In the genomic region with DNA sequence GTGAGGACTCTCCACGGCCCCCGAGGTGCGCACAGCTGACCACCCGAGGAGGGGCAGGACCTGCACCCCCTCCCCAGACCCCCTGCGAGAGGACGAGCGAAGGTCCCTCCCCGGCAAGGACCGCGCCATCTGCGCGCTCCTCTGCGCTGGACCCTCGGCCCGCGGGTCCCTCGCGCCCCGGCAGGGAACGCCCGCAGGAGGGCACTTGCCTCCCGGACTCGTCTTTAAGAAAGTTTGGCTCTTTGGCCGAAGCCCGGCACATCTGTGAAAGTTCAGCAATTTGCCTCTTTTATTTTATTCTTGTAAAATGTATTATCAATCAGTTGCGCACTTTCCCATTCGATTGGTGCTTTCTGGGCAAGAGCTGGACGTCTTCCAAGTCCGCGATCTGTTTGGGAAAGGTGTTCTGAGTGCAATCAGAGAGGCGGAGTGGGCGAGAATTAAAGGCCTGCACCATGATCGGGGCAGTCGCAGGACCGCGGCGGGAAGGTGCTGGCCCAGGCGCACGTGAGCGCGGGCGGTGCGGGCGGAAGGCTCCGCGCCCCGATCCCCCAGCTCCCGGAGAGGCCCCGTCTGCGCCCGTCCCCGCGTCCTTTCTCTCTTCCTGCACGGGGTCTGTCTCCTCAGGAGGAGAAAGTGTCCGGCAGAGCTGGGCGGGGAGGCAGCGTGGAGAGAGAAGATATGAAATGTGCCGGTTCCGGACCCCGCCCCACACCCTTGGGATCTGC, we compare ENCODE assay signal across 1 cellular context.
TF ChIP-seq lines count a peak whose summit lies in the region.

No MANE protein-coding gene starts in this region.

TF ChIP-seq in HepG2, 621 proteins besides CTCF, POLR2A, EP300 and RAD21 (continued from another document and continues in another):
- TF ChIP-seq, protein P1, sequence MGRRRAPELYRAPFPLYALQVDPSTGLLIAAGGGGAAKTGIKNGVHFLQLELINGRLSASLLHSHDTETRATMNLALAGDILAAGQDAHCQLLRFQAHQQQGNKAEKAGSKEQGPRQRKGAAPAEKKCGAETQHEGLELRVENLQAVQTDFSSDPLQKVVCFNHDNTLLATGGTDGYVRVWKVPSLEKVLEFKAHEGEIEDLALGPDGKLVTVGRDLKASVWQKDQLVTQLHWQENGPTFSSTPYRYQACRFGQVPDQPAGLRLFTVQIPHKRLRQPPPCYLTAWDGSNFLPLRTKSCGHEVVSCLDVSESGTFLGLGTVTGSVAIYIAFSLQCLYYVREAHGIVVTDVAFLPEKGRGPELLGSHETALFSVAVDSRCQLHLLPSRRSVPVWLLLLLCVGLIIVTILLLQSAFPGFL (CRISPR knock-in tag; IDR thresholded peaks at IDR 0.05) = no peak
- TF ChIP-seq ZNF234 (CRISPR knock-in tag; conservative IDR thresholded peaks at IDR 0.05) (0 out of 2 replicates have a peak, but pooled peaks have one; percentile 28), ZBTB37 (CRISPR knock-in tag; IDR thresholded peaks at IDR 0.05) (no peak), PATZ1 (CRISPR knock-in tag; IDR thresholded peaks at IDR 0.05) (no peak; the same call in 1 of the 2 replicates), HOXA7 (CRISPR knock-in tag; IDR thresholded peaks at IDR 0.05) (no peak), BORCS8-MEF2B (CRISPR knock-in tag; IDR thresholded peaks at IDR 0.05) (peak; percentile 22; the same call in 1 of the 2 replicates), MXD4 (CRISPR knock-in tag; IDR thresholded peaks at IDR 0.05) (peak; percentile 71; the same call in 1 of the 2 replicates), GMEB2 (CRISPR knock-in tag; IDR thresholded peaks at IDR 0.05; ENCODE audit: low read depth) (no peak), NR1H2 (CRISPR knock-in tag; IDR thresholded peaks at IDR 0.05; ENCODE audit: borderline replicate concordance, low read depth) (no peak), ATF7-NPFF (CRISPR knock-in tag; IDR thresholded peaks at IDR 0.05; ENCODE audit: low read depth) (no peak), NFATC3 (CRISPR knock-in tag; IDR thresholded peaks at IDR 0.05) (no peak), RNF2 (conservative IDR thresholded peaks at IDR 0.05; ENCODE audit: low read depth) (peak; percentile 55; the same call in 1 of the 2 replicates), REST (IDR thresholded peaks at IDR 0.05; ENCODE audit: borderline replicate concordance in 1 of 2, low read depth in 1 of 2, low read length in 2 of 2) (no peak), NONO (IDR thresholded peaks at IDR 0.05) (no peak), NONO (CRISPR knock-in tag; conservative IDR thresholded peaks at IDR 0.05) (no peak), MEIS2 (CRISPR knock-in tag; IDR thresholded peaks at IDR 0.05) (no peak), NR2F1 (CRISPR knock-in tag; IDR thresholded peaks at IDR 0.05) (no peak), ZNF564 (CRISPR knock-in tag; IDR thresholded peaks at IDR 0.05) (no peak), ZNF33A (CRISPR knock-in tag; IDR thresholded peaks at IDR 0.05; ENCODE audit: borderline replicate concordance) (no peak), ZNF543 (CRISPR knock-in tag; IDR thresholded peaks at IDR 0.05) (no peak), NFIB (CRISPR knock-in tag; IDR thresholded peaks at IDR 0.05; ENCODE audit: borderline replicate concordance) (no peak), RCOR2 (CRISPR knock-in tag; IDR thresholded peaks at IDR 0.05) (no peak), DNMT3B (CRISPR knock-in tag; conservative IDR thresholded peaks at IDR 0.05) (no peak), CSRNP1 (CRISPR knock-in tag; IDR thresholded peaks at IDR 0.05) (peak; percentile 51; the same call in 1 of the 2 replicates), ZNF414 (CRISPR knock-in tag; IDR thresholded peaks at IDR 0.05) (0 out of 2 replicates have a peak, but pooled peaks have one; percentile 67), NCOA1 (CRISPR knock-in tag; IDR thresholded peaks at IDR 0.05) (no peak), ZMYM3 (CRISPR knock-in tag; IDR thresholded peaks at IDR 0.05) (no peak), ZNF788 (CRISPR knock-in tag; IDR thresholded peaks at IDR 0.05; ENCODE audit: borderline replicate concordance) (peak; percentile 33; the same call in 1 of the 2 replicates), TOPORS (CRISPR knock-in tag; IDR thresholded peaks at IDR 0.05) (peak; percentile 45; the same call in 1 of the 2 replicates), RBFOX2 (IDR thresholded peaks at IDR 0.05; ENCODE audit: low read depth, low read length) (0 out of 2 replicates have a peak, but pooled peaks have one; percentile 31), ZBTB43 (CRISPR knock-in tag; conservative IDR thresholded peaks at IDR 0.05) (no peak), ZFP41 (CRISPR knock-in tag; IDR thresholded peaks at IDR 0.05; ENCODE audit: borderline replicate concordance) (no peak), KLF16 (CRISPR knock-in tag; IDR thresholded peaks at IDR 0.05) (peak in 1 of 2 experiments; percentile 55; a peak in 1 of 4 replicates), ZNF460 (CRISPR knock-in tag; IDR thresholded peaks at IDR 0.05; ENCODE audit: borderline replicate concordance) (no peak), NAIF1 (CRISPR knock-in tag; IDR thresholded peaks at IDR 0.05; ENCODE audit: borderline replicate concordance) (no peak), MAFK (conservative IDR thresholded peaks at IDR 0.05 in 1 of 2, IDR thresholded peaks at IDR 0.05 in 1 of 2; ENCODE audit: low read length in 2 of 2) (no peak), ZNF337 (CRISPR knock-in tag; IDR thresholded peaks at IDR 0.05; ENCODE audit: borderline replicate concordance, low read depth) (no peak)
- TF ChIP-seq, protein P2, sequence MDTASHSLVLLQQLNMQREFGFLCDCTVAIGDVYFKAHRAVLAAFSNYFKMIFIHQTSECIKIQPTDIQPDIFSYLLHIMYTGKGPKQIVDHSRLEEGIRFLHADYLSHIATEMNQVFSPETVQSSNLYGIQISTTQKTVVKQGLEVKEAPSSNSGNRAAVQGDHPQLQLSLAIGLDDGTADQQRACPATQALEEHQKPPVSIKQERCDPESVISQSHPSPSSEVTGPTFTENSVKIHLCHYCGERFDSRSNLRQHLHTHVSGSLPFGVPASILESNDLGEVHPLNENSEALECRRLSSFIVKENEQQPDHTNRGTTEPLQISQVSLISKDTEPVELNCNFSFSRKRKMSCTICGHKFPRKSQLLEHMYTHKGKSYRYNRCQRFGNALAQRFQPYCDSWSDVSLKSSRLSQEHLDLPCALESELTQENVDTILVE (CRISPR knock-in tag; IDR thresholded peaks at IDR 0.05) = 0 out of 2 replicates have a peak, but pooled peaks have one; percentile 16
- TF ChIP-seq, protein P3, sequence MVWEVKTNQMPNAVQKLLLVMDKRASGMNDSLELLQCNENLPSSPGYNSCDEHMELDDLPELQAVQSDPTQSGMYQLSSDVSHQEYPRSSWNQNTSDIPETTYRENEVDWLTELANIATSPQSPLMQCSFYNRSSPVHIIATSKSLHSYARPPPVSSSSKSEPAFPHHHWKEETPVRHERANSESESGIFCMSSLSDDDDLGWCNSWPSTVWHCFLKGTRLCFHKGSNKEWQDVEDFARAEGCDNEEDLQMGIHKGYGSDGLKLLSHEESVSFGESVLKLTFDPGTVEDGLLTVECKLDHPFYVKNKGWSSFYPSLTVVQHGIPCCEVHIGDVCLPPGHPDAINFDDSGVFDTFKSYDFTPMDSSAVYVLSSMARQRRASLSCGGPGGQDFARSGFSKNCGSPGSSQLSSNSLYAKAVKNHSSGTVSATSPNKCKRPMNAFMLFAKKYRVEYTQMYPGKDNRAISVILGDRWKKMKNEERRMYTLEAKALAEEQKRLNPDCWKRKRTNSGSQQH (CRISPR knock-in tag; IDR thresholded peaks at IDR 0.05; ENCODE audit: low read depth) = no peak
- TF ChIP-seq, protein P4, sequence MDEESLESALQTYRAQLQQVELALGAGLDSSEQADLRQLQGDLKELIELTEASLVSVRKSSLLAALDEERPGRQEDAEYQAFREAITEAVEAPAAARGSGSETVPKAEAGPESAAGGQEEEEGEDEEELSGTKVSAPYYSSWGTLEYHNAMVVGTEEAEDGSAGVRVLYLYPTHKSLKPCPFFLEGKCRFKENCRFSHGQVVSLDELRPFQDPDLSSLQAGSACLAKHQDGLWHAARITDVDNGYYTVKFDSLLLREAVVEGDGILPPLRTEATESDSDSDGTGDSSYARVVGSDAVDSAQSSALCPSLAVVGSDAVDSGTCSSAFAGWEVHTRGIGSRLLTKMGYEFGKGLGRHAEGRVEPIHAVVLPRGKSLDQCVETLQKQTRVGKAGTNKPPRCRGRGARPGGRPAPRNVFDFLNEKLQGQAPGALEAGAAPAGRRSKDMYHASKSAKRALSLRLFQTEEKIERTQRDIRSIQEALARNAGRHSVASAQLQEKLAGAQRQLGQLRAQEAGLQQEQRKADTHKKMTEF (CRISPR knock-in tag; IDR thresholded peaks at IDR 0.05) = peak; percentile 48; the same call in 1 of the 2 replicates
